Comparison of ENCODE assay signal across 1 cellular context in the genomic region with DNA sequence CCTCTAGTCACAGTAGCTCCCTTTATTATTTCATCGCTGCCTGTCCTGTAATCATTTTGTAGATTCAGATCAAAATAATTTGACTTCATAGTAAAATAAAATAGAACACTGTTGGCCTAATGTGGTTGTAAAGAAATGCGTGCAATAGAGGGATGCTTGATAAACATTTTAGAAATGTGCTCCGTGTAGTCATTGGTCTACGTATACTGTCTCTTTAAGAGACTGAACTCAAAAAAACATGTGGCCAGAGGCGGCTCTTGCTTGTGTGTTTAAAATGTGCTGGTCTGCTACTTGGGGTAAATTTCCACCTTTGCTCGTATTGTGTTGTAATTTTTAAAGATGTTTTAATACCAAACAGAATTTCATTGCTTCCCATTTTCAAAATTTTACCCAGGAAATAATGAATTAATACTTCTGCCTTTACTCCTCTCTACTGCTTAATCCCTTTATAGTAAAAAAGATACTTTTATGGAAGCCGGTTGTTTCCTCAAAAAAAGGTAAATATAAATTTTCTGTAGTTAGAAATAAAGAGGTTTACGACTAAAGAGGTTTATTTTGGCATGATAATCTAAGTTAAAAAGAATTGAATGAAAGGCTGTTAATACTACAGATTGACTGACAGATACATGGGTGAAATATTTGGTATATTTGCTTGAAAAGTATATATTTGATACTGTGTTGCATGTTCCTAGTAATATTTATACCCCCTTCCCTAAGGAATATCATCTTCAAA.
A peak's percentile ranks its signal among the peaks of the same experiment; 100 is the strongest.
TF ChIP-seq lines count a peak whose summit lies in the region.

No MANE protein-coding gene starts in this region.

TF ChIP-seq in K562, 482 proteins besides CTCF, POLR2A, EP300 and RAD21 (continued from another document and continues in another):
- TF ChIP-seq MYC (IDR thresholded peaks at IDR 0.05; ENCODE audit: low read depth, low read length) (peak; percentile 88), MYC (CRISPR knock-in tag; IDR thresholded peaks at IDR 0.05; ENCODE audit: borderline replicate concordance, low read depth) (no peak), PHTF2 (CRISPR knock-in tag; IDR thresholded peaks at IDR 0.05) (no peak), YY1 (IDR thresholded peaks at IDR 0.05; ENCODE audit: borderline replicate concordance in 1 of 3, control insufficient read depth in 1 of 3, extremely low read depth in 1 of 3, insufficient read depth in 3 of 3, insufficient read length in 1 of 3, insufficient replicate concordance in 2 of 3, low read depth in 1 of 3, low read length in 2 of 3) (peak in 1 of 3 experiments; percentile 39), SMARCB1 (IDR thresholded peaks at IDR 0.05; ENCODE audit: insufficient read length, low read depth) (no peak), FOXK2 (conservative IDR thresholded peaks at IDR 0.05 in 1 of 2, IDR thresholded peaks at IDR 0.05 in 1 of 2; ENCODE audit: low read depth in 2 of 2) (peak; percentile 31 to 39; a peak in 2 of 4 replicates), RNF2 (IDR thresholded peaks at IDR 0.05) (no peak), PKNOX1 (IDR thresholded peaks at IDR 0.05) (peak; percentile 68), CREM (IDR thresholded peaks at IDR 0.05; ENCODE audit: low read depth) (no peak), HMBOX1 (IDR thresholded peaks at IDR 0.05) (no peak), CLOCK (CRISPR knock-in tag; IDR thresholded peaks at IDR 0.05; ENCODE audit: borderline replicate concordance) (no peak), MBD2 (IDR thresholded peaks at IDR 0.05; ENCODE audit: borderline replicate concordance, low read depth) (no peak), ETV1 (tag; conservative IDR thresholded peaks at IDR 0.05; ENCODE audit: low read depth) (no peak), ZNF561 (CRISPR knock-in tag; conservative IDR thresholded peaks at IDR 0.05) (no peak), NFRKB (IDR thresholded peaks at IDR 0.05; ENCODE audit: low read depth) (peak; percentile 41; the same call in 1 of the 2 replicates), ZNF384 (IDR thresholded peaks at IDR 0.05; ENCODE audit: low read depth, low read length) (0 out of 2 replicates have a peak, but pooled peaks have one; percentile 35), RNF219 (CRISPR knock-in tag; IDR thresholded peaks at IDR 0.05) (no peak), MGA (IDR thresholded peaks at IDR 0.05) (no peak), RBFOX2 (IDR thresholded peaks at IDR 0.05; ENCODE audit: low read depth, low read length) (peak; percentile 46), NR2C2 (CRISPR knock-in tag; IDR thresholded peaks at IDR 0.05) (no peak), NR2C2 (tag; IDR thresholded peaks at IDR 0.05) (peak; percentile 30; the same call in 1 of the 2 replicates), EP400 (IDR thresholded peaks at IDR 0.05) (peak; percentile 58)
- TF ChIP-seq, protein P1, sequence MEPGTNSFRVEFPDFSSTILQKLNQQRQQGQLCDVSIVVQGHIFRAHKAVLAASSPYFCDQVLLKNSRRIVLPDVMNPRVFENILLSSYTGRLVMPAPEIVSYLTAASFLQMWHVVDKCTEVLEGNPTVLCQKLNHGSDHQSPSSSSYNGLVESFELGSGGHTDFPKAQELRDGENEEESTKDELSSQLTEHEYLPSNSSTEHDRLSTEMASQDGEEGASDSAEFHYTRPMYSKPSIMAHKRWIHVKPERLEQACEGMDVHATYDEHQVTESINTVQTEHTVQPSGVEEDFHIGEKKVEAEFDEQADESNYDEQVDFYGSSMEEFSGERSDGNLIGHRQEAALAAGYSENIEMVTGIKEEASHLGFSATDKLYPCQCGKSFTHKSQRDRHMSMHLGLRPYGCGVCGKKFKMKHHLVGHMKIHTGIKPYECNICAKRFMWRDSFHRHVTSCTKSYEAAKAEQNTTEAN (CRISPR knock-in tag; IDR thresholded peaks at IDR 0.05): no peak
- TF ChIP-seq, protein P2, sequence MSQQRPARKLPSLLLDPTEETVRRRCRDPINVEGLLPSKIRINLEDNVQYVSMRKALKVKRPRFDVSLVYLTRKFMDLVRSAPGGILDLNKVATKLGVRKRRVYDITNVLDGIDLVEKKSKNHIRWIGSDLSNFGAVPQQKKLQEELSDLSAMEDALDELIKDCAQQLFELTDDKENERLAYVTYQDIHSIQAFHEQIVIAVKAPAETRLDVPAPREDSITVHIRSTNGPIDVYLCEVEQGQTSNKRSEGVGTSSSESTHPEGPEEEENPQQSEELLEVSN (IDR thresholded peaks at IDR 0.05; ENCODE audit: borderline replicate concordance in 1 of 2, extremely low read depth in 1 of 2, insufficient read depth in 1 of 2, insufficient read length in 1 of 2, low read depth in 1 of 2, low read length in 1 of 2, poor library complexity in 1 of 2, severe bottlenecking in 1 of 2): peak in 1 of 2 experiments; percentile 11
- TF ChIP-seq, protein P3, sequence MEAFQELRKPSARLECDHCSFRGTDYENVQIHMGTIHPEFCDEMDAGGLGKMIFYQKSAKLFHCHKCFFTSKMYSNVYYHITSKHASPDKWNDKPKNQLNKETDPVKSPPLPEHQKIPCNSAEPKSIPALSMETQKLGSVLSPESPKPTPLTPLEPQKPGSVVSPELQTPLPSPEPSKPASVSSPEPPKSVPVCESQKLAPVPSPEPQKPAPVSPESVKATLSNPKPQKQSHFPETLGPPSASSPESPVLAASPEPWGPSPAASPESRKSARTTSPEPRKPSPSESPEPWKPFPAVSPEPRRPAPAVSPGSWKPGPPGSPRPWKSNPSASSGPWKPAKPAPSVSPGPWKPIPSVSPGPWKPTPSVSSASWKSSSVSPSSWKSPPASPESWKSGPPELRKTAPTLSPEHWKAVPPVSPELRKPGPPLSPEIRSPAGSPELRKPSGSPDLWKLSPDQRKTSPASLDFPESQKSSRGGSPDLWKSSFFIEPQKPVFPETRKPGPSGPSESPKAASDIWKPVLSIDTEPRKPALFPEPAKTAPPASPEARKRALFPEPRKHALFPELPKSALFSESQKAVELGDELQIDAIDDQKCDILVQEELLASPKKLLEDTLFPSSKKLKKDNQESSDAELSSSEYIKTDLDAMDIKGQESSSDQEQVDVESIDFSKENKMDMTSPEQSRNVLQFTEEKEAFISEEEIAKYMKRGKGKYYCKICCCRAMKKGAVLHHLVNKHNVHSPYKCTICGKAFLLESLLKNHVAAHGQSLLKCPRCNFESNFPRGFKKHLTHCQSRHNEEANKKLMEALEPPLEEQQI (IDR thresholded peaks at IDR 0.05): 0 out of 2 replicates have a peak, but pooled peaks have one; percentile 26
